Comparison of ENCODE assay signal across 9 cellular contexts in the genomic region with DNA sequence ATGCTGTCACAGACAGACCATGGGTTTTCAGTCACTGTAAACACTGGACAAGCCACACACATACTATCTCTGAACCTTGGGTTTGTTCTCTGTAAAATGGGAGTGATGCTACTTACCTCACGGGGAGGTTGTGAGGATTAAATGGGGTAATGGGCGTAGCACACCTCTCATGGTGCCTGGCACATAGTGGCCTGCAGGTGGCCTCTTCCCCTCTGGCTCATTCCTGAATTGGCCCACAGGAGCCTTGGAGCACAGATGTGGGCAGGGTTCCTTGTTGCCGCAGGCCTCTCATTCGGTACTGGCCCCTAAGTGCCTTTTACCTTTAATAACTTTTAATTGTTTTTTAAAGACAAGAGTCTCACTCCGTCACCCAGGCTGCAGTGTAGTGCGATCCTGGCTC. TPM values are rescaled to one million over a fixed set of nuclear protein-coding genes. Genes with fewer than 3 reads are reported as not detected.
DNase-seq lines count a peak whose midpoint lies in the region; ATAC-seq and TF ChIP-seq lines count a peak whose summit lies in the region.
"Had no signal": no experiment of that assay in that cellular context is flagged by ENCODE, and none has a peak within 500 bp of the region (broad histone marks: within the 10 kb centered on the region; RNA-seq: fewer than 3 reads in every experiment).

No MANE protein-coding gene starts in this region.

- DNase-seq in activated effector memory CD4-positive, alpha-beta T cell treated with anti-CD3 and anti-CD28 coated beads, Interleukin-2, amount 50 U/mL, for 16 hours: peak; percentile 46
- DNase-seq in activated effector memory CD4-positive, alpha-beta T cell treated with Interleukin-2 at 50 U/mL for 16 hours: no peak
- peak; percentile 48 for DNase-seq in NCI-H2171 treated with DMSO at 0.1 percent for 48 hours (lab: John Stamatoyannopoulos, UW)
- no peak for DNase-seq in esophagus squamous epithelium (lab: John Stamatoyannopoulos, UW)
- no peak for DNase-seq in thoracic aorta (ENCODE audit: low spot score)
- DNase-seq in SHP77 treated with DMSO at 0.1 percent for 48 hours (lab: John Stamatoyannopoulos, UW): no peak
- no peak for DNase-seq in activated CD4-positive, alpha-beta T cell treated with anti-CD3 and anti-CD28 coated beads for 4 hours
- DNase-seq: HCEC 1CT had no signal

- WGBS in esophagus squamous epithelium, 2 donors: 90 to 95% methylated on average over 4 to 6 of the region's 6 CpGs

- TF ChIP-seq CTCF in esophagus squamous epithelium (IDR thresholded peaks at IDR 0.05) (peak in 5 of 6 experiments; percentile 21 to 57 (median 28)), thoracic aorta (IDR thresholded peaks at IDR 0.05) (peak; percentile 56)

- ATAC-seq in thoracic aorta (ENCODE audit: insufficient number of reproducible peaks, low FRiP score, low read depth) (no peak), HG02763 (IDR thresholded peaks at IDR 0.05; ENCODE audit: unreplicated experiment) (no peak)

- TF ChIP-seq POLR2A in esophagus squamous epithelium (IDR thresholded peaks at IDR 0.05): no peak

- H3K9me3 ChIP-seq in esophagus squamous epithelium: no peaks in the 10 kb centered on the region
- H3K9me3 ChIP-seq in thoracic aorta: no peaks in the 10 kb centered on the region

- H3K4me1 ChIP-seq in esophagus squamous epithelium (peaks cover 7 to 75% (median 21%) of the 10 kb centered on the region in 3 donors), thoracic aorta (ENCODE audit: control insufficient read depth in 1 of 2, low read depth in 2 of 2) (peaks cover 92 to 98% of the 10 kb centered on the region in 2 donors)

- H3K27ac ChIP-seq in esophagus squamous epithelium (peak overlapping the region in 2 of 4 donors; percentile 37 to 73), thoracic aorta (peak overlapping the region; percentile 80 to 97)

- H3K27me3 ChIP-seq in esophagus squamous epithelium: no peaks in the 10 kb centered on the region
- H3K27me3 ChIP-seq in thoracic aorta (replicated peaks; ENCODE audit: insufficient read depth): no peaks in the 10 kb centered on the region

- H3K4me3 ChIP-seq in esophagus squamous epithelium (no peak overlapping the region), thoracic aorta (no peak overlapping the region)

- H3K36me3 ChIP-seq in esophagus squamous epithelium (no peaks in the 10 kb centered on the region), thoracic aorta (peaks cover 6% of the 10 kb centered on the region)

- intact Hi-C loops in esophagus squamous epithelium (cut with DNase I): no loop called here

RNA-seq across cellular contexts. Expression of gene MICAL2, which starts 11.7 kb away (rescaled TPM):
- 10 to 100 TPM; 10.1 to 49.0 (median 19.8) TPM for total RNA-seq in esophagus squamous epithelium
- 100 to 1,000 TPM; 791 to 989 TPM for total RNA-seq in thoracic aorta

Comparison
In these comparisons a context has a peak if more than half of its experiments do, and no peak if none do; other contexts are left out.
1. DNase-seq: peak in activated effector memory CD4-positive, alpha-beta T cell treated with anti-CD3 and anti-CD28 coated beads, Interleukin-2, amount 50 U/mL, for 16 hours (single experiment) and NCI-H2171 treated with DMSO at 0.1 percent for 48 hours (single experiment); none in activated effector memory CD4-positive, alpha-beta T cell treated with Interleukin-2 at 50 U/mL for 16 hours (single experiment), esophagus squamous epithelium (single experiment), thoracic aorta (single experiment), SHP77 treated with DMSO at 0.1 percent for 48 hours (single experiment) and activated CD4-positive, alpha-beta T cell treated with anti-CD3 and anti-CD28 coated beads for 4 hours (0 of 2).
2. RNA of gene MICAL2, which starts 11.7 kb away (total RNA-seq): 791 to 989 TPM in thoracic aorta; 10.1 to 49.0 TPM in esophagus squamous epithelium; every median in the first group is over 10 times any median in the second.